8 cellular contexts compared by ENCODE assay signal in genomic region chr5:74638776-74639537, GRCh38. TPM values are rescaled to one million over a fixed set of nuclear protein-coding genes. Genes with fewer than 3 reads are reported as not detected.
DNase-seq lines count a peak whose midpoint lies in the region; ATAC-seq and TF ChIP-seq lines count a peak whose summit lies in the region.

No MANE protein-coding gene starts in this region.

- TF ChIP-seq CTCF in MM.1S (IDR thresholded peaks at IDR 0.05; ENCODE audit: low read length): no peak
- TF ChIP-seq CTCF in choroid plexus epithelial cell (conservative IDR thresholded peaks at IDR 0.05; ENCODE audit: low read depth, low read length): no peak

- peaks cover 22% of the 10 kb centered on the region for H3F3A ChIP-seq in MM.1S (ENCODE audit: insufficient read depth, low read length)

- H3K4me1 ChIP-seq in MM.1S (ENCODE audit: low read length): peaks cover 14% of the 10 kb centered on the region

- ATAC-seq in GM21576 (IDR thresholded peaks at IDR 0.05; ENCODE audit: unreplicated experiment): peak; percentile 37
- ATAC-seq in natural killer cell treated with Interleukin-12 subunit alpha and Interleukin-12 subunit beta and Interleukin-15 and Interleukin-18, amount 100 ng/mL, for 72 hours: peak in 1 of 2 donors; percentile 25

- H4K20me1 ChIP-seq in MM.1S (ENCODE audit: insufficient read depth, low read length): no peaks in the 10 kb centered on the region

- peak overlapping the region; percentile 89 for H3K4me3 Mint-ChIP-seq in natural killer cell treated with Interleukin-12 subunit alpha and Interleukin-12 subunit beta and Interleukin-15 and Interleukin-18, amount 100 ng/mL, for 72 hours

- H3K4me2 ChIP-seq in MM.1S (ENCODE audit: low read depth, low read length): peak overlapping the region; percentile 99

- H3K36me3 Mint-ChIP-seq in natural killer cell treated with Interleukin-12 subunit alpha and Interleukin-12 subunit beta and Interleukin-15 and Interleukin-18, amount 100 ng/mL, for 72 hours: no peaks in the 10 kb centered on the region

- H3K36me3 ChIP-seq in MM.1S (replicated peaks; ENCODE audit: insufficient read depth, low read length): no peaks in the 10 kb centered on the region

- H3K9me3 ChIP-seq in MM.1S (replicated peaks; ENCODE audit: insufficient read depth, low read length): no peaks in the 10 kb centered on the region

- peak overlapping the region; percentile 46; the same call in 1 of the 2 replicates for H3K27ac ChIP-seq in MM.1S (ENCODE audit: low read length)

- H3K4me1 Mint-ChIP-seq in natural killer cell treated with Interleukin-12 subunit alpha and Interleukin-12 subunit beta and Interleukin-15 and Interleukin-18, amount 100 ng/mL, for 72 hours (ENCODE audit: low read depth in 2 of 2): peaks cover 37 to 47% of the 10 kb centered on the region in 2 donors

- no peaks in the 10 kb centered on the region for H3K9me3 Mint-ChIP-seq in natural killer cell treated with Interleukin-12 subunit alpha and Interleukin-12 subunit beta and Interleukin-15 and Interleukin-18, amount 100 ng/mL, for 72 hours

- H3K9ac ChIP-seq in MM.1S (ENCODE audit: low read length): peak overlapping the region; percentile 55; the same call in 1 of the 2 replicates

- H3K4me3 ChIP-seq in MM.1S (ENCODE audit: low read length) (peak overlapping the region; percentile 79), choroid plexus epithelial cell (ENCODE audit: low read depth, low read length) (peak overlapping the region; percentile 93)

- peak overlapping the region; percentile 32 to 59 for H3K27ac Mint-ChIP-seq in natural killer cell treated with Interleukin-12 subunit alpha and Interleukin-12 subunit beta and Interleukin-15 and Interleukin-18, amount 100 ng/mL, for 72 hours

- DNase-seq in DMS79 treated with DMSO at 0.1 percent for 48 hours (lab: John Stamatoyannopoulos, UW): peak; percentile 22
- DNase-seq in DMS79 (lab: John Stamatoyannopoulos, UW): no peak
- peak; percentile 46 for DNase-seq in MM.1S
- DNase-seq in choroid plexus epithelial cell (ENCODE audit: low read depth): peak; percentile 73
- no peak for DNase-seq in natural killer cell treated with Interleukin-12 subunit alpha and Interleukin-12 subunit beta and Interleukin-15 and Interleukin-18, amount 100 ng/mL, for 72 hours (ENCODE audit: low spot score)
- no peak for DNase-seq in stimulated activated CD4-positive, alpha-beta T cell treated with anti-CD3 and anti-CD28 coated beads, Interleukin-4, amount 100 ng/mL, for 1 hour
- DNase-seq in stimulated activated CD8-positive, alpha-beta memory T cell treated with anti-CD3 and anti-CD28 coated beads, Interleukin-4, amount 100 ng/mL, for 48 hours: no peak

- peak overlapping the region; percentile 80 for H2AFZ ChIP-seq in MM.1S (ENCODE audit: low read length)

- peaks cover 39% of the 10 kb centered on the region for H3K79me2 ChIP-seq in MM.1S (ENCODE audit: low read length)

- no peaks in the 10 kb centered on the region for H3K9me2 ChIP-seq in MM.1S (replicated peaks; ENCODE audit: insufficient read depth, low read length)

- H3K27me3 Mint-ChIP-seq in natural killer cell treated with Interleukin-12 subunit alpha and Interleukin-12 subunit beta and Interleukin-15 and Interleukin-18, amount 100 ng/mL, for 72 hours: peaks cover 0 to 2% of the 10 kb centered on the region in 2 donors

- H3K27me3 ChIP-seq in MM.1S (replicated peaks; ENCODE audit: insufficient read depth, low read length): no peaks in the 10 kb centered on the region

RNA-seq across cellular contexts. Expression of gene ENC1, which starts 1.6 kb away (rescaled TPM):
- 1 to 10 TPM; 6.3 to 6.9 TPM for total RNA-seq in natural killer cell treated with Interleukin-12 subunit alpha and Interleukin-12 subunit beta and Interleukin-15 and Interleukin-18, amount 100 ng/mL, for 72 hours

RNA-seq across cellular contexts. Expression of gene HEXB, which starts 46.1 kb away (rescaled TPM):
- 10 to 100 TPM; 49.7 to 52.8 TPM for total RNA-seq in natural killer cell treated with Interleukin-12 subunit alpha and Interleukin-12 subunit beta and Interleukin-15 and Interleukin-18, amount 100 ng/mL, for 72 hours

Comparison
In these comparisons a context has a peak if more than half of its experiments do, and no peak if none do; other contexts are left out.
1. DNase-seq: peak in DMS79 treated with DMSO at 0.1 percent for 48 hours (single experiment), MM.1S (single experiment) and choroid plexus epithelial cell (single experiment); none in DMS79 (single experiment), natural killer cell treated with Interleukin-12 subunit alpha and Interleukin-12 subunit beta and Interleukin-15 and Interleukin-18, amount 100 ng/mL, for 72 hours (single experiment), stimulated activated CD4-positive, alpha-beta T cell treated with anti-CD3 and anti-CD28 coated beads, Interleukin-4, amount 100 ng/mL, for 1 hour (single experiment) and stimulated activated CD8-positive, alpha-beta memory T cell treated with anti-CD3 and anti-CD28 coated beads, Interleukin-4, amount 100 ng/mL, for 48 hours (single experiment).